11 cellular contexts compared by ENCODE assay signal in genomic region chr20:62920039-62920645, GRCh38. TPM values are rescaled to one million over a fixed set of nuclear protein-coding genes. Genes with fewer than 3 reads are reported as not detected.
DNase-seq lines count a peak whose midpoint lies in the region; ATAC-seq and FAIRE-seq lines count a peak whose summit lies in the region.
"Had no signal": no experiment of that assay in that cellular context is flagged by ENCODE, and none has a peak within 500 bp of the region (broad histone marks: within the 10 kb centered on the region; RNA-seq: fewer than 3 reads in every experiment).

No MANE protein-coding gene starts in this region.

- H3K36me3 Mint-ChIP-seq in CD4-positive, alpha-beta memory T cell, result peaks cover 0 to 20% of the 10 kb centered on the region in 2 donors
- peaks cover 27% of the 10 kb centered on the region for H3K36me3 Mint-ChIP-seq in activated naive CD8-positive, alpha-beta T cell treated with anti-CD3 and anti-CD28 coated beads for 36 hours
- H3K36me3 Mint-ChIP-seq in naive thymus-derived CD8-positive, alpha-beta T cell, result no peaks in the 10 kb centered on the region

- intact Hi-C loops in CD4-positive, alpha-beta memory T cell (cut with micrococcal nuclease), result loop anchor here (2.0 kb wide), 1 partner anchor 19 kb away; the partner anchor contains the start of gene GID8

- no peak for FAIRE-seq in HTR-8/SVneo (lab: Jason Lieb, UNC)

- no peaks in the 10 kb centered on the region for H3K27me3 ChIP-seq in CD4-positive, alpha-beta memory T cell (ENCODE audit: insufficient read depth, low read length)
- H3K27me3 ChIP-seq in HUES64 (ENCODE audit: insufficient read depth, low read length), result no peaks in the 10 kb centered on the region

- no peaks in the 10 kb centered on the region for H3K27me3 Mint-ChIP-seq in CD4-positive, alpha-beta memory T cell
- no peaks in the 10 kb centered on the region for H3K27me3 Mint-ChIP-seq in activated naive CD8-positive, alpha-beta T cell treated with anti-CD3 and anti-CD28 coated beads for 36 hours
- H3K27me3 Mint-ChIP-seq in naive thymus-derived CD8-positive, alpha-beta T cell, result no peaks in the 10 kb centered on the region

- H3K36me3 ChIP-seq in CD4-positive, alpha-beta memory T cell (ENCODE audit: insufficient read depth, low read length), result no peaks in the 10 kb centered on the region
- H3K36me3 ChIP-seq in HUES64 (ENCODE audit: insufficient read depth, low read length), result no peaks in the 10 kb centered on the region

- H3K4me1 Mint-ChIP-seq in CD4-positive, alpha-beta memory T cell, result peaks cover 62 to 97% (median 82%) of the 10 kb centered on the region in 4 donors
- peaks cover 88% of the 10 kb centered on the region for H3K4me1 Mint-ChIP-seq in activated naive CD8-positive, alpha-beta T cell treated with anti-CD3 and anti-CD28 coated beads for 36 hours
- peaks cover 46 to 97% (median 89%) of the 10 kb centered on the region in 4 donors for H3K4me1 Mint-ChIP-seq in naive thymus-derived CD8-positive, alpha-beta T cell

- H3K9me3 ChIP-seq in CD4-positive, alpha-beta memory T cell (ENCODE audit: control insufficient read depth in 1 of 2, low read length in 2 of 2), result no peaks in the 10 kb centered on the region
- no peaks in the 10 kb centered on the region for H3K9me3 ChIP-seq in HUES64 (ENCODE audit: insufficient read depth, low read depth, low read length)

- H3K9me3 Mint-ChIP-seq in CD4-positive, alpha-beta memory T cell, result no peaks in the 10 kb centered on the region
- H3K9me3 Mint-ChIP-seq in activated naive CD8-positive, alpha-beta T cell treated with anti-CD3 and anti-CD28 coated beads for 36 hours, result no peaks in the 10 kb centered on the region
- H3K9me3 Mint-ChIP-seq in naive thymus-derived CD8-positive, alpha-beta T cell, result no peaks in the 10 kb centered on the region

- peaks cover 99% of the 10 kb centered on the region for H3K4me1 ChIP-seq in CD4-positive, alpha-beta memory T cell (ENCODE audit: insufficient read depth, low read length)
- peaks cover 81% of the 10 kb centered on the region for H3K4me1 ChIP-seq in HUES64 (ENCODE audit: insufficient read depth, low read length)

- WGBS in HUES64, result 79% methylated on average over 10 of the region's 10 CpGs

- ATAC-seq in naive thymus-derived CD8-positive, alpha-beta T cell, result no peak
- no peak for ATAC-seq in HG02840 (IDR thresholded peaks at IDR 0.05; ENCODE audit: low FRiP score, unreplicated experiment)

- no peak for DNase-seq in CD4-positive, alpha-beta memory T cell
- no peak for DNase-seq in activated naive CD8-positive, alpha-beta T cell treated with anti-CD3 and anti-CD28 coated beads for 36 hours
- no peak for DNase-seq in naive thymus-derived CD8-positive, alpha-beta T cell
- no peak for DNase-seq in NCI-H446 (lab: John Stamatoyannopoulos, UW)
- DNase-seq in mucosa of gallbladder (ENCODE audit: low spot score), result no peak
- DNase-seq in HTR-8/SVneo (ENCODE audit: insufficient read length, low spot score), result no peak
- DNase-seq: cerebellar nuclear complex, NCI-H2081 had no signal

- H3K4me3 Mint-ChIP-seq in CD4-positive, alpha-beta memory T cell, result peak overlapping the region; percentile 83 to 93 (median 88)
- H3K4me3 Mint-ChIP-seq in activated naive CD8-positive, alpha-beta T cell treated with anti-CD3 and anti-CD28 coated beads for 36 hours, result peak overlapping the region; percentile 61
- H3K4me3 Mint-ChIP-seq in naive thymus-derived CD8-positive, alpha-beta T cell, result peak overlapping the region; percentile 80 to 91 (median 86)

- POLR2A ChIA-PET in CD4-positive, alpha-beta memory T cell (lab: Charles Lee; ENCODE audit: partially characterized antibody), result interaction anchor here (1.2 to 6.4 kb wide), 4 partner anchors 8 to 34 kb away, joined by 9 to 52 read pairs (median 28); partner anchors contain the start of genes DIDO1 and GID8
- POLR2A ChIA-PET in naive thymus-derived CD8-positive, alpha-beta T cell (lab: Charles Lee), result interaction anchor here (0.6 to 7.5 kb wide), 8 partner anchors 8 to 56 kb away, joined by 3 to 54 read pairs (median 4); partner anchors contain the start of genes GID8 and SLC17A9

- peak overlapping the region; percentile 46 for H3K27ac ChIP-seq in CD4-positive, alpha-beta memory T cell (ENCODE audit: low read depth, low read length)
- 0 out of 2 replicates have a peak overlapping the region, but pooled peaks have one; percentile 6 for H3K27ac ChIP-seq in HUES64 (ENCODE audit: low read depth, low read length)

- CTCF ChIA-PET in CD4-positive, alpha-beta memory T cell (lab: Charles Lee; ENCODE audit: partially characterized antibody), result interaction anchor here (0.8 to 9.3 kb wide), 9 partner anchors 13 to 112 kb away, joined by 3 to 90 read pairs (median 7); no protein-coding TSS in a partner anchor

- H3K4me3 ChIP-seq in CD4-positive, alpha-beta memory T cell (ENCODE audit: low read length in 2 of 2), result no peak overlapping the region
- H3K4me3 ChIP-seq in HUES64 (ENCODE audit: low read length), result no peak overlapping the region

- H3K27ac Mint-ChIP-seq in CD4-positive, alpha-beta memory T cell, result peak overlapping the region; percentile 77 to 92 (median 81)
- peak overlapping the region; percentile 90 for H3K27ac Mint-ChIP-seq in activated naive CD8-positive, alpha-beta T cell treated with anti-CD3 and anti-CD28 coated beads for 36 hours
- H3K27ac Mint-ChIP-seq in naive thymus-derived CD8-positive, alpha-beta T cell, result peak overlapping the region; percentile 82 to 97 (median 94)

- H3K9ac ChIP-seq in HUES64 (ENCODE audit: low read depth, low read length), result 0 out of 2 replicates have a peak overlapping the region, but pooled peaks have one; percentile 25

RNA-seq across cellular contexts. Expression of gene DIDO1, which starts 6.2 kb away (rescaled TPM):
- 100 to 1,000 TPM; 127 to 129 TPM for total RNA-seq in CD4-positive, alpha-beta memory T cell
- polyA plus RNA-seq in CD4-positive, alpha-beta memory T cell, result 10 to 100 TPM; 24.7 to 39.7 TPM
- polyA plus RNA-seq in HUES64 (2013, experiment 1 of 2), result 42.2 TPM
- polyA plus RNA-seq in HUES64 (2013, experiment 2 of 2), result 44.1 TPM
- total RNA-seq in activated naive CD8-positive, alpha-beta T cell treated with anti-CD3 and anti-CD28 coated beads for 36 hours, result 10 to 100 TPM; 46.3 to 47.2 TPM
- 100 to 1,000 TPM; 125 to 132 TPM for total RNA-seq in naive thymus-derived CD8-positive, alpha-beta T cell
- polyA plus RNA-seq in naive thymus-derived CD8-positive, alpha-beta T cell, result 10 to 100 TPM; 26.8 to 45.8 (median 39.7) TPM
- total RNA-seq in mucosa of gallbladder, result 61.1 TPM

RNA-seq across cellular contexts. Expression of gene GID8, which starts 17.8 kb away (rescaled TPM):
- total RNA-seq in CD4-positive, alpha-beta memory T cell, result 10 to 100 TPM; 44.4 to 47.8 TPM
- 10 to 100 TPM; 11.2 to 19.1 TPM for polyA plus RNA-seq in CD4-positive, alpha-beta memory T cell
- polyA plus RNA-seq in HUES64 (2013, experiment 1 of 2), result 43.9 TPM
- polyA plus RNA-seq in HUES64 (2013, experiment 2 of 2), result 45.3 TPM
- 10 to 100 TPM; 47.6 to 48.5 TPM for total RNA-seq in activated naive CD8-positive, alpha-beta T cell treated with anti-CD3 and anti-CD28 coated beads for 36 hours
- 10 to 100 TPM; 57.7 to 61.2 TPM for total RNA-seq in naive thymus-derived CD8-positive, alpha-beta T cell
- polyA plus RNA-seq in naive thymus-derived CD8-positive, alpha-beta T cell, result 10 to 100 TPM; 20.2 to 24.4 (median 21.1) TPM
- 32.9 TPM for total RNA-seq in mucosa of gallbladder

RNA-seq across cellular contexts. Expression of gene SLC17A9, which starts 32.4 kb away (rescaled TPM):
- total RNA-seq in CD4-positive, alpha-beta memory T cell, result 1 to 10 TPM; 2.1 to 2.4 TPM
- under 1 TPM in 1 of 2 donors, not detected in 1; 0.13 TPM for polyA plus RNA-seq in CD4-positive, alpha-beta memory T cell
- 6.0 TPM for polyA plus RNA-seq in HUES64 (2013, experiment 1 of 2)
- polyA plus RNA-seq in HUES64 (2013, experiment 2 of 2), result 6.9 TPM
- 10 to 100 TPM; 49.7 to 52.1 TPM for total RNA-seq in activated naive CD8-positive, alpha-beta T cell treated with anti-CD3 and anti-CD28 coated beads for 36 hours
- 10 to 100 TPM; 11.3 TPM for total RNA-seq in naive thymus-derived CD8-positive, alpha-beta T cell
- 1 to 10 TPM; 1.2 to 2.0 (median 1.5) TPM for polyA plus RNA-seq in naive thymus-derived CD8-positive, alpha-beta T cell
- 19.8 TPM for total RNA-seq in mucosa of gallbladder
- polyA plus RNA-seq: neural cell had no signal

RNA-seq across cellular contexts. Expression of gene TCFL5, which starts 58.5 kb away (rescaled TPM):
- total RNA-seq in CD4-positive, alpha-beta memory T cell, result 10 to 100 TPM in 1 of 2 experiments, 1 to 10 TPM in 1; 9.9 to 10.3 TPM
- 1 to 10 TPM in 1 of 2 donors, under 1 TPM in 1; 0.52 to 2.5 TPM for polyA plus RNA-seq in CD4-positive, alpha-beta memory T cell
- polyA plus RNA-seq in HUES64 (2013, experiment 1 of 2), result 10.8 TPM
- polyA plus RNA-seq in HUES64 (2013, experiment 2 of 2), result 16.0 TPM
- total RNA-seq in activated naive CD8-positive, alpha-beta T cell treated with anti-CD3 and anti-CD28 coated beads for 36 hours, result 1 to 10 TPM; 5.4 to 5.8 TPM
- 10 to 100 TPM; 13.2 to 13.4 TPM for total RNA-seq in naive thymus-derived CD8-positive, alpha-beta T cell
- 1 to 10 TPM; 1.0 to 2.1 (median 1.5) TPM for polyA plus RNA-seq in naive thymus-derived CD8-positive, alpha-beta T cell
- total RNA-seq in mucosa of gallbladder, result 8.2 TPM
